ENCODE assay signal across 8 cellular contexts in the genomic region with DNA sequence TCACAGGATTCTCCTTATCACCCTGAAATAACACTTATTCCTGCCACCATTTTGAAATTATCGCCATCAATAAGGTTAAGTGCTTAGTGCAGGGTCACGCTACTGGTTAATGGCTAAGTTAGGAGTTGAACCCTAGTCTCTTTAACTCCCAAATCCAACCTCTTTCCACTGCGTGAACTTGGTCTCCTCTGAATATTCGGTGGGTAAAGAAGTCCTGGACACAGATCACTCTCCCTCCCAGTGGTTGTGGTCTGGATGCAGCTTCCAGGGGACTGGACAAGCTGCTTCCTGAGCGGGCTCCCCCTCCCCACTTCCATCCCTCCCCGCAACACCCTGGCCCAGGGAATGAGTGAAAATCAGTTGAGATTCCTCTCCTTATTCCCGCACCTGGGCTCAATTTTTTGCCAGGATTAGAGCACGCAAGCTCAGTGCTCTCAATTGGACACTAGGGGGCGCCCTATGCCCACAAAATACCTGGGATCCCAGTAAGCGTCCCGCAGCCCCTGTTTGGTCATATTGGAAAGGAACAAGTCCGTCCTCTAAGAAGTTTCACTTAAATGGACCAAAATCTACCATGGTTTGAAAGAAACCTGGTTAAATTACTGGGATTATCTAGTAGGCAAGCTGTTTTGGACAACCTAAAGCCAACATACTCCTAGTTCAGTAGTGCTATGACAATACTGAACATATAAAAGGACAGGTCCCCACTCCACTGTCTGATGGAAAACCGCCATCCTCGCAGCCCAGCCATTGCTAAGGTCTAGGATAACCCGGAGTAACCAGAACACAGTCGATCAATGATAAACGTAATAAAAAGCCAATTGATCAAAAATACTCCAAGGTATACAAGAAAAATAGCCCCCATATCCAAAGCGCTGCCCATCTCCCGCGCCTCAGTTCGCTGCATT. TPM values are rescaled to one million over a fixed set of nuclear protein-coding genes. Genes with fewer than 3 reads are reported as not detected.
DNase-seq lines count a peak whose midpoint lies in the region; ATAC-seq and TF ChIP-seq lines count a peak whose summit lies in the region.

No MANE protein-coding gene starts in this region.

- no peaks in the 10 kb centered on the region for H3K9me3 Mint-ChIP-seq in endothelial cell (ENCODE audit: unreplicated experiment)

- H3K56ac ChIP-seq in mesendoderm (ENCODE audit: low read length), result peak overlapping the region; percentile 44

- H3K36me3 ChIP-seq in mesendoderm (ENCODE audit: control insufficient read depth, insufficient read depth, low read length), result no peaks in the 10 kb centered on the region

- no peak overlapping the region for H3K23ac ChIP-seq in mesendoderm (ENCODE audit: low read length)

- ATAC-seq in HG03280 (IDR thresholded peaks at IDR 0.05; ENCODE audit: unreplicated experiment), result peak; percentile 58

- H3K27ac Mint-ChIP-seq in endothelial cell (ENCODE audit: unreplicated experiment), result no peak overlapping the region

- WGBS in mesendoderm (ENCODE audit: extremely low coverage, insufficient coverage, low lambda C conversion rate), result no CpG with 5 or more reads among the region's 21 CpGs

- H3K79me2 ChIP-seq in mesendoderm (ENCODE audit: control insufficient read depth, insufficient read depth, low read length), result no peaks in the 10 kb centered on the region

- TF ChIP-seq CTCF in endothelial cell (IDR thresholded peaks at IDR 0.05; ENCODE audit: unreplicated experiment), result peak; percentile 87

- H3K27me3 Mint-ChIP-seq in endothelial cell (ENCODE audit: unreplicated experiment), result peaks cover 1% of the 10 kb centered on the region

- H3K4me3 ChIP-seq in mesendoderm (ENCODE audit: low read length), result no peak overlapping the region

- no peak overlapping the region for H3K4ac ChIP-seq in mesendoderm (ENCODE audit: low read depth, low read length)

- no peak overlapping the region for H2BK5ac ChIP-seq in mesendoderm (ENCODE audit: low read length)

- H3K18ac ChIP-seq in mesendoderm (ENCODE audit: low read length), result no peak overlapping the region

- no peak overlapping the region for H3K27ac ChIP-seq in mesendoderm (ENCODE audit: low read depth, low read length)

- no peak overlapping the region for H3K9ac ChIP-seq in mesendoderm (ENCODE audit: low read length)

- no peak overlapping the region for H2BK120ac ChIP-seq in mesendoderm (ENCODE audit: low read depth, low read length)

- H4K8ac ChIP-seq in mesendoderm (ENCODE audit: low read depth, low read length), result no peak overlapping the region

- no peaks in the 10 kb centered on the region for H3K27me3 ChIP-seq in mesendoderm (ENCODE audit: insufficient read depth, low read length, poor library complexity)

- no peaks in the 10 kb centered on the region for H3K79me1 ChIP-seq in mesendoderm (ENCODE audit: low read length)

- no peak overlapping the region for H2AK5ac ChIP-seq in mesendoderm (ENCODE audit: low read length)

- H2BK15ac ChIP-seq in mesendoderm (replicated peaks; ENCODE audit: low read depth), result no peak overlapping the region

- no peak overlapping the region for H4K5ac ChIP-seq in mesendoderm (ENCODE audit: low read length)

- peaks cover 34% of the 10 kb centered on the region for H3K4me1 Mint-ChIP-seq in endothelial cell (ENCODE audit: unreplicated experiment)

- no peak overlapping the region for H3K4me3 Mint-ChIP-seq in endothelial cell (ENCODE audit: unreplicated experiment)

- H3K36me3 Mint-ChIP-seq in endothelial cell (ENCODE audit: low read depth, unreplicated experiment), result peaks cover 3% of the 10 kb centered on the region

- no peak overlapping the region for H3K4me2 ChIP-seq in mesendoderm (ENCODE audit: low read length)

- peak; percentile 39 to 65 for DNase-seq in SHP77 (lab: John Stamatoyannopoulos, UW)
- no peak for DNase-seq in SHP77 treated with DMSO at 0.1 percent for 48 hours (lab: John Stamatoyannopoulos, UW)
- peak; percentile 79 for DNase-seq in NCI-H748 (lab: John Stamatoyannopoulos, UW; ENCODE audit: unreplicated experiment)
- DNase-seq in activated CD8-positive, alpha-beta memory T cell treated with anti-CD3 and anti-CD28 coated beads for 24 hours, result peak; percentile 86
- peak; percentile 83 for DNase-seq in endothelial cell (ENCODE audit: low spot score)
- DNase-seq in mesendoderm, result peak; percentile 86
- DNase-seq in stimulated activated CD8-positive, alpha-beta memory T cell treated with anti-CD3 and anti-CD28 coated beads, Interleukin-15, amount 100 ng/mL, for 48 hours (ENCODE audit: low read depth in 2 of 2), result peak; percentile 20 to 49

- H3K4me1 ChIP-seq in mesendoderm (ENCODE audit: control insufficient read depth, low read depth, low read length), result no peaks in the 10 kb centered on the region

RNA-seq across cellular contexts. Expression of a gene that starts 40.4 kb away (rescaled TPM):
- total RNA-seq in endothelial cell (ENCODE audit: unreplicated experiment), result not detected
- polyA plus RNA-seq in mesendoderm (2013, experiment 1 of 2), result not detected
- polyA plus RNA-seq in mesendoderm (2013, experiment 2 of 2), result not detected
